In the genomic region with DNA sequence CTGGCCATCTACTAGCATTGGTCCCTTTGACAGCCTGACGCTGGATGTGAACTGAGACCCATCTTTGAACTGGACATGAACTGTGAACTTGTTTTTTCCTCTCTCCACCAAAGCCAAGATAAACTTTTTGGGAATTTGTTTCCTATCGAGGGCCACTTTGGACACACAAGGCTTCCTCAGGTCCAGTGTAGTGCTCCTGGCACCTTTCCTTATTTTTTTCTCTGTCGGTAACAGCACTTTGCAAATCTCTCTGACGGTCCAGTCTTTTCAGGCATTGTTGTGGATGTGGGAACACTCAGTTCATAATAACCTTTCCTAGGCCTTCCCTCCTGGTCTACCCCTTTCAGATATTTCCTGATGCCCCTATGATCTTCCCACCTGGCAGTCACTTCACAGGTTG, we compare ENCODE assay signal across 37 cellular contexts. TPM values are rescaled to one million over a fixed set of nuclear protein-coding genes. Genes with fewer than 3 reads are reported as not detected.
"Had no signal": no experiment of that assay in that cellular context is flagged by ENCODE, and none has a peak within 500 bp of the region (broad histone marks: within the 10 kb centered on the region; RNA-seq: fewer than 3 reads in every experiment).

No MANE protein-coding gene starts in this region.

- H3K9ac ChIP-seq: KMS-11 had no signal

- H3K9me3 ChIP-seq: MG63 had no signal

- H3K36me3 ChIP-seq: MG63 had no signal

- H3K27ac ChIP-seq: KMS-11 had no signal

- H3K4me2 ChIP-seq: KMS-11 had no signal

- H3K4me3 ChIP-seq: MG63 had no signal

- DNase-seq: Kasumi-1, MG63, MM.1S, MV-4-11, NCI-H1048, NCI-H1092, NCI-H1092 treated with DMSO at 0.1 percent for 48 hours, NCI-H1105, NCI-H1105 treated with DMSO at 0.1 percent for 48 hours, NCI-H1417, NCI-H1417 treated with DMSO at 0.1 percent for 48 hours, NCI-H1436, NCI-H1436 treated with DMSO at 0.1 percent for 48 hours, NCI-H146, NCI-H1694, NCI-H1694 treated with DMSO at 0.1 percent for 48 hours, NCI-H187, NCI-H187 treated with DMSO at 0.1 percent for 48 hours, NCI-H1930, NCI-H2029, NCI-H2029 treated with DMSO at 0.1 percent for 48 hours, NCI-H2081, NCI-H2081 treated with DMSO at 0.1 percent for 48 hours, NCI-H2107, NCI-H2171, NCI-H2171 treated with DMSO at 0.1 percent for 48 hours, NCI-H2227 treated with DMSO at 0.1 percent for 48 hours, NCI-H226, NCI-H345, NCI-H446, NCI-H446 treated with DMSO at 0.1 percent for 48 hours, NCI-H510A, NCI-H510A treated with DMSO at 0.1 percent for 48 hours had no signal

RNA-seq across cellular contexts. Expression of a gene that starts 5.0 kb away (rescaled TPM):
- total RNA-seq: M059J, MCF 10A, NCI-H460 had no signal
